In the genomic region with DNA sequence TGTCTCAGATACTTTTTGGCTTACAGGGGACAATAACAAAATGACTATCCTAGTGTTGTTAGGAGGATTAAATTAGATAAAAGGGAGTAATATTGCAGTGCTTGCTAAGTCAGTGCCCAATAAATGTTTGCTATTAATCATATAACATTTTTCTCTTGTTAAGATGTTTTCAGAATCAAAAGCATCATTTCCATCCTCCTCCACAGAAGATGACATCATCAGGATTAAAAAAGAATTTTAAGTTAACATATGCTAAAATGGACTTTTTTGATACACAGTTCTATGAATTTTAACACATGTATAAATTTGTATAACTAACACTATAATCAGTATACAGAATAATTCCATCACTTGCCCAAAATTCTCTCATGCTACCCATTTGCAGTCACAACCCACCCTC, we compare ENCODE assay signal across 8 cellular contexts.
"Had no signal": no experiment of that assay in that cellular context is flagged by ENCODE, and none has a peak within 500 bp of the region (broad histone marks: within the 10 kb centered on the region; RNA-seq: fewer than 3 reads in every experiment).

No MANE protein-coding gene starts in this region.

- FAIRE-seq: G401.6, GM12878, GM12891, GM12892, GM18507, GM19239 had no signal

- DNase-seq: GDM1, GF-D8 had no signal

- H3K4me3 ChIP-seq: GM12878 had no signal

- ATAC-seq: GM12878 had no signal
